Comparison of ENCODE assay signal across 7 cellular contexts in genomic region chr21:41804381-41804780, GRCh38.
"Had no signal": no experiment of that assay in that cellular context is flagged by ENCODE, and none has a peak within 500 bp of the region (broad histone marks: within the 10 kb centered on the region; RNA-seq: fewer than 3 reads in every experiment).

No MANE protein-coding gene starts in this region.

- H3K9me3 Mint-ChIP-seq: IgD-negative memory B cell had no signal

- H3K4me3 Mint-ChIP-seq: GM23338, H9, IgD-negative memory B cell had no signal

- ATAC-seq: GM23338, HepG2 had no signal

- H3K27me3 Mint-ChIP-seq: IgD-negative memory B cell had no signal

- H3K4me1 Mint-ChIP-seq: GM23338, H9 had no signal

- H3K27ac Mint-ChIP-seq: GM23338 had no signal

- DNase-seq: H9, HCEC 1CT, KBM-7 had no signal

- H3K4me3 ChIP-seq: GM23338 had no signal

- H3K27ac ChIP-seq: HL-60 had no signal
